ENCODE assay signal across 1 cellular context in the genomic region with DNA sequence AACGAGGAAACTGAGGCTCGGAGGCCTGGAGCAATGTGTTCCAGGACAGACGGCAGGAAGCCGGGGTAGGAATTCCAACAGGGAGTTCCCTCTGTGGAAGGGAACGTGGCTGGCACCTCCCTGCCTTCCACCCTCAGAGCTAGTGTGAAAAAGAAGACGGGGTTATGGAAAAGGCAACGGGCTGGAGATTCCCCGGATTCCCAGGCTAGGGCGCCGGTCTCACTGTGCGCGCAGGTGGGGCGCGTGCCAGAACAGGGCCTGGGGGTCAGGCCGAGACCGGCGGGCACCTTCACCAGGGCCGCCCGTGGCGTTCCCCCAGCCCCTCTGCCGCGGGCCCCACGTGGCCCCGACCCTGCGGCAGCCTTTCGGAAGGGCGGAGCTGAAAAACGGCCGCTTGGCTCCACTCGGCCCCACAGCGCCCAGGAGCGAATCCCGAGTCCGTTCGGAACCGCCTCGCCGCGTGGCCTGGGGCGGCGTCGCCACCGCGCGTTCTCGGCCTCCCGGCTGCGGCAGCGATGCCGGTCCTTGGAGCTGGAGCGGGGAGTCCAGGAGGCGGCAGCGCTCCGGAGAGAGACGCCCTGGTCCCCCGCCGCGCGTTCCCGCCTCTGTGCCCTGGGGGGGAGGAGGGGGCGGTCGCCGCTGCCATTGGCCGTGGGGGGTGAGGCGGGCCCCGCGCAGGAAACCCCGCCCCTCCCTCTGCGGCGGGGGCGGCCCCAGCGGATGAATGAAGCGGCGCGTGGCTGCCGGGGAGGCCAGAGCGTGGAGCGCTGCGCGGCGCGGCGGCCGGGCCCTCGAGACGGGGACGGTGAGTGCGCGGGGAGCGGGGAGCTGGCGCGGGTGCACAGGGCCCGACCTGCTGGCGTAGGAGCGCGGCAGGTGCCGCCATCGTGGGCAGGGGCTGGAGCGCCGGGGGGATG.
TF ChIP-seq lines count a peak whose summit lies in the region.

A gene with protein sequence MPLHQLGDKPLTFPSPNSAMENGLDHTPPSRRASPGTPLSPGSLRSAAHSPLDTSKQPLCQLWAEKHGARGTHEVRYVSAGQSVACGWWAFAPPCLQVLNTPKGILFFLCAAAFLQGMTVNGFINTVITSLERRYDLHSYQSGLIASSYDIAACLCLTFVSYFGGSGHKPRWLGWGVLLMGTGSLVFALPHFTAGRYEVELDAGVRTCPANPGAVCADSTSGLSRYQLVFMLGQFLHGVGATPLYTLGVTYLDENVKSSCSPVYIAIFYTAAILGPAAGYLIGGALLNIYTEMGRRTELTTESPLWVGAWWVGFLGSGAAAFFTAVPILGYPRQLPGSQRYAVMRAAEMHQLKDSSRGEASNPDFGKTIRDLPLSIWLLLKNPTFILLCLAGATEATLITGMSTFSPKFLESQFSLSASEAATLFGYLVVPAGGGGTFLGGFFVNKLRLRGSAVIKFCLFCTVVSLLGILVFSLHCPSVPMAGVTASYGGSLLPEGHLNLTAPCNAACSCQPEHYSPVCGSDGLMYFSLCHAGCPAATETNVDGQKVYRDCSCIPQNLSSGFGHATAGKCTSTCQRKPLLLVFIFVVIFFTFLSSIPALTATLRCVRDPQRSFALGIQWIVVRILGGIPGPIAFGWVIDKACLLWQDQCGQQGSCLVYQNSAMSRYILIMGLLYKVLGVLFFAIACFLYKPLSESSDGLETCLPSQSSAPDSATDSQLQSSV (plus strand): TSS at position 755 of the 917 bp plus-strand sequence. CDS start 13,952 bp downstream, outside the sequence.

TF ChIP-seq in HepG2, 621 proteins besides CTCF, POLR2A, EP300 and RAD21 (continued from another document and continues in another):
- TF ChIP-seq ZNF407 (CRISPR knock-in tag; IDR thresholded peaks at IDR 0.05; ENCODE audit: not compliant biosample characterization) (no peak), ESRRA (CRISPR knock-in tag; IDR thresholded peaks at IDR 0.05; ENCODE audit: low read depth) (peak; percentile 83), THYN1 (CRISPR knock-in tag; IDR thresholded peaks at IDR 0.05; ENCODE audit: borderline replicate concordance, low read depth) (0 out of 2 replicates have a peak, but pooled peaks have one; percentile 21), ATF5 (CRISPR knock-in tag; IDR thresholded peaks at IDR 0.05; ENCODE audit: low read depth) (0 out of 2 replicates have a peak, but pooled peaks have one; percentile 1), CREB1 (IDR thresholded peaks at IDR 0.05) (no peak), CREB1 (CRISPR knock-in tag; IDR thresholded peaks at IDR 0.05) (no peak), THAP9 (CRISPR knock-in tag; IDR thresholded peaks at IDR 0.05; ENCODE audit: borderline replicate concordance) (peak; percentile 48; the same call in 1 of the 2 replicates), ZNF703 (CRISPR knock-in tag; IDR thresholded peaks at IDR 0.05; ENCODE audit: borderline replicate concordance) (peak; percentile 94; the same call in 1 of the 2 replicates), TBX2 (CRISPR knock-in tag; IDR thresholded peaks at IDR 0.05; ENCODE audit: borderline replicate concordance) (peak; percentile 91), JUND (CRISPR knock-in tag; IDR thresholded peaks at IDR 0.05) (0 out of 2 replicates have a peak, but pooled peaks have one; percentile 9), ZNF331 (CRISPR knock-in tag; IDR thresholded peaks at IDR 0.05) (peak; percentile 69), CREM (IDR thresholded peaks at IDR 0.05) (no peak), CREM (CRISPR knock-in tag; IDR thresholded peaks at IDR 0.05) (no peak), BCL6 (CRISPR knock-in tag; IDR thresholded peaks at IDR 0.05) (peak; percentile 52), GATAD1 (CRISPR knock-in tag; IDR thresholded peaks at IDR 0.05) (peak; percentile 66), IRF2 (CRISPR knock-in tag; IDR thresholded peaks at IDR 0.05) (peak; percentile 89), EEA1 (CRISPR knock-in tag; IDR thresholded peaks at IDR 0.05; ENCODE audit: borderline replicate concordance) (peak; percentile 93), ZNF251 (CRISPR knock-in tag; IDR thresholded peaks at IDR 0.05) (no peak), HOXA9 (CRISPR knock-in tag; IDR thresholded peaks at IDR 0.05; ENCODE audit: borderline replicate concordance) (0 out of 2 replicates have a peak, but pooled peaks have one; percentile 58), PHF5A (CRISPR knock-in tag; IDR thresholded peaks at IDR 0.05; ENCODE audit: low read depth, unreplicated experiment) (peak; percentile 75), ZFX (CRISPR knock-in tag; IDR thresholded peaks at IDR 0.05; ENCODE audit: low read depth) (peak; percentile 91), HOXD1 (CRISPR knock-in tag; IDR thresholded peaks at IDR 0.05) (peak; percentile 83), ZBTB37 (CRISPR knock-in tag; IDR thresholded peaks at IDR 0.05) (no peak), KDM3A (CRISPR knock-in tag; IDR thresholded peaks at IDR 0.05; ENCODE audit: low read depth) (peak; percentile 33; the same call in 1 of the 2 replicates), CENPBD1 (CRISPR knock-in tag; IDR thresholded peaks at IDR 0.05; ENCODE audit: borderline replicate concordance, low read depth) (peak; percentile 71; the same call in 1 of the 2 replicates), DMAP1 (CRISPR knock-in tag; IDR thresholded peaks at IDR 0.05) (peak; percentile 87), ZSCAN20 (CRISPR knock-in tag; IDR thresholded peaks at IDR 0.05; ENCODE audit: borderline replicate concordance) (0 out of 2 replicates have a peak, but pooled peaks have one; percentile 79), MTF1 (CRISPR knock-in tag; IDR thresholded peaks at IDR 0.05) (peak; percentile 77), NR2F1 (CRISPR knock-in tag; IDR thresholded peaks at IDR 0.05) (no peak), ZNF430 (CRISPR knock-in tag; IDR thresholded peaks at IDR 0.05) (peak; percentile 94)
- TF ChIP-seq, protein P1, sequence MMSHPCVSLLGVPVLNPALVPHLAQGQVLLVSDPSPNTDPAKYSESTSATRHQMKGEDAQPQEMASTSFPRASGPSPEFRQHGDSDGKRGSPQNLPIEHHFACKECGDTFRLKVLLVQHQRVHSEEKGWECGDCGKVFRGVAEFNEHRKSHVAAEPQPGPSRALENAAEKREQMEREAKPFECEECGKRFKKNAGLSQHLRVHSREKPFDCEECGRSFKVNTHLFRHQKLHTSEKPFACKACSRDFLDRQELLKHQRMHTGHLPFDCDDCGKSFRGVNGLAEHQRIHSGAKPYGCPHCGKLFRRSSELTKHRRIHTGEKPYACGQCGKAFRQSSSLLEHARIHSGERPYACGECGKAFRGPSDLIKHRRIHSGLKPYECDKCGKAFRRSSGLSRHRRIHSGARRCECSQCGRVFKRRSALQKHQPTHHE (CRISPR knock-in tag; IDR thresholded peaks at IDR 0.05; ENCODE audit: borderline replicate concordance) = peak; percentile 89; the same call in 1 of the 2 replicates
- TF ChIP-seq, protein P2, sequence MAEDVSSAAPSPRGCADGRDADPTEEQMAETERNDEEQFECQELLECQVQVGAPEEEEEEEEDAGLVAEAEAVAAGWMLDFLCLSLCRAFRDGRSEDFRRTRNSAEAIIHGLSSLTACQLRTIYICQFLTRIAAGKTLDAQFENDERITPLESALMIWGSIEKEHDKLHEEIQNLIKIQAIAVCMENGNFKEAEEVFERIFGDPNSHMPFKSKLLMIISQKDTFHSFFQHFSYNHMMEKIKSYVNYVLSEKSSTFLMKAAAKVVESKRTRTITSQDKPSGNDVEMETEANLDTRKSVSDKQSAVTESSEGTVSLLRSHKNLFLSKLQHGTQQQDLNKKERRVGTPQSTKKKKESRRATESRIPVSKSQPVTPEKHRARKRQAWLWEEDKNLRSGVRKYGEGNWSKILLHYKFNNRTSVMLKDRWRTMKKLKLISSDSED (CRISPR knock-in tag; IDR thresholded peaks at IDR 0.05) = no peak
- TF ChIP-seq, protein P3, sequence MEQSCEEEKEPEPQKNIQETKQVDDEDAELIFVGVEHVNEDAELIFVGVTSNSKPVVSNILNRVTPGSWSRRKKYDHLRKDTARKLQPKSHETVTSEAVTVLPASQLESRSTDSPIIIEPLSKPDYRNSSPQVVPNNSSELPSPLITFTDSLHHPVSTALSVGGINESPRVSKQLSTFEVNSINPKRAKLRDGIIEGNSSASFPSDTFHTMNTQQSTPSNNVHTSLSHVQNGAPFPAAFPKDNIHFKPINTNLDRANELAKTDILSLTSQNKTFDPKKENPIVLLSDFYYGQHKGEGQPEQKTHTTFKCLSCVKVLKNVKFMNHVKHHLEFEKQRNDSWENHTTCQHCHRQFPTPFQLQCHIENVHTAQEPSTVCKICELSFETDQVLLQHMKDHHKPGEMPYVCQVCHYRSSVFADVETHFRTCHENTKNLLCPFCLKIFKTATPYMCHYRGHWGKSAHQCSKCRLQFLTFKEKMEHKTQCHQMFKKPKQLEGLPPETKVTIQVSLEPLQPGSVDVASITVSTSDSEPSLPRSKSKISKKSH (CRISPR knock-in tag; IDR thresholded peaks at IDR 0.05; ENCODE audit: borderline replicate concordance) = peak; percentile 95
